1 cellular context compared by ENCODE assay signal in the genomic region with DNA sequence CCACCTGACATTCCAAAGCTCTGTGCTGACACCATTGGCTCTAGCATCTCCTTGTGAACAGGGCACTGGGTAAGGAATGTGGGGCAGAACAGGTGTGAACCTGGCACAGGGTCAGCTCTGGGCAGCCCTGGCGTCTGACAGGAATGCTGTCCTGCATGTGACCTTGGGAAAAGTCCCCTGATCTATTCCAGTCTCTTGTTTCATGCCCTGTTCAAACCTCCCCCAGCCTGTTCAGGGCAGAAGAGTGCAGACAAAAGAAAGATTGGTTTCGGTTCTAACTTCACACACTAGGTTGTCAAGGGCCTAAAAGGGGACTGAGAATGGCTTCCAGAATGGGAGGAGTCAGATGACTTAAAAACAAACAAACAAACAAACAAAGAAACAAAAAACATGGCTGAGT.
TF ChIP-seq lines count a peak whose summit lies in the region.

No MANE protein-coding gene starts in this region.

TF ChIP-seq in SK-N-SH, 30 proteins besides CTCF, POLR2A, EP300 and RAD21:
- TF ChIP-seq, protein P1, sequence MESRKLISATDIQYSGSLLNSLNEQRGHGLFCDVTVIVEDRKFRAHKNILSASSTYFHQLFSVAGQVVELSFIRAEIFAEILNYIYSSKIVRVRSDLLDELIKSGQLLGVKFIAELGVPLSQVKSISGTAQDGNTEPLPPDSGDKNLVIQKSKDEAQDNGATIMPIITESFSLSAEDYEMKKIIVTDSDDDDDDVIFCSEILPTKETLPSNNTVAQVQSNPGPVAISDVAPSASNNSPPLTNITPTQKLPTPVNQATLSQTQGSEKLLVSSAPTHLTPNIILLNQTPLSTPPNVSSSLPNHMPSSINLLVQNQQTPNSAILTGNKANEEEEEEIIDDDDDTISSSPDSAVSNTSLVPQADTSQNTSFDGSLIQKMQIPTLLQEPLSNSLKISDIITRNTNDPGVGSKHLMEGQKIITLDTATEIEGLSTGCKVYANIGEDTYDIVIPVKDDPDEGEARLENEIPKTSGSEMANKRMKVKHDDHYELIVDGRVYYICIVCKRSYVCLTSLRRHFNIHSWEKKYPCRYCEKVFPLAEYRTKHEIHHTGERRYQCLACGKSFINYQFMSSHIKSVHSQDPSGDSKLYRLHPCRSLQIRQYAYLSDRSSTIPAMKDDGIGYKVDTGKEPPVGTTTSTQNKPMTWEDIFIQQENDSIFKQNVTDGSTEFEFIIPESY (IDR thresholded peaks at IDR 0.05; ENCODE audit: borderline replicate concordance, low read depth), result no peak
- TF ChIP-seq GABPA (IDR thresholded peaks at IDR 0.05; ENCODE audit: low read depth), result no peak
- TF ChIP-seq JUND (IDR thresholded peaks at IDR 0.05), result no peak
- no peak for TF ChIP-seq MXI1 (IDR thresholded peaks at IDR 0.05; ENCODE audit: low read depth, low read length)
- TF ChIP-seq, protein P2, sequence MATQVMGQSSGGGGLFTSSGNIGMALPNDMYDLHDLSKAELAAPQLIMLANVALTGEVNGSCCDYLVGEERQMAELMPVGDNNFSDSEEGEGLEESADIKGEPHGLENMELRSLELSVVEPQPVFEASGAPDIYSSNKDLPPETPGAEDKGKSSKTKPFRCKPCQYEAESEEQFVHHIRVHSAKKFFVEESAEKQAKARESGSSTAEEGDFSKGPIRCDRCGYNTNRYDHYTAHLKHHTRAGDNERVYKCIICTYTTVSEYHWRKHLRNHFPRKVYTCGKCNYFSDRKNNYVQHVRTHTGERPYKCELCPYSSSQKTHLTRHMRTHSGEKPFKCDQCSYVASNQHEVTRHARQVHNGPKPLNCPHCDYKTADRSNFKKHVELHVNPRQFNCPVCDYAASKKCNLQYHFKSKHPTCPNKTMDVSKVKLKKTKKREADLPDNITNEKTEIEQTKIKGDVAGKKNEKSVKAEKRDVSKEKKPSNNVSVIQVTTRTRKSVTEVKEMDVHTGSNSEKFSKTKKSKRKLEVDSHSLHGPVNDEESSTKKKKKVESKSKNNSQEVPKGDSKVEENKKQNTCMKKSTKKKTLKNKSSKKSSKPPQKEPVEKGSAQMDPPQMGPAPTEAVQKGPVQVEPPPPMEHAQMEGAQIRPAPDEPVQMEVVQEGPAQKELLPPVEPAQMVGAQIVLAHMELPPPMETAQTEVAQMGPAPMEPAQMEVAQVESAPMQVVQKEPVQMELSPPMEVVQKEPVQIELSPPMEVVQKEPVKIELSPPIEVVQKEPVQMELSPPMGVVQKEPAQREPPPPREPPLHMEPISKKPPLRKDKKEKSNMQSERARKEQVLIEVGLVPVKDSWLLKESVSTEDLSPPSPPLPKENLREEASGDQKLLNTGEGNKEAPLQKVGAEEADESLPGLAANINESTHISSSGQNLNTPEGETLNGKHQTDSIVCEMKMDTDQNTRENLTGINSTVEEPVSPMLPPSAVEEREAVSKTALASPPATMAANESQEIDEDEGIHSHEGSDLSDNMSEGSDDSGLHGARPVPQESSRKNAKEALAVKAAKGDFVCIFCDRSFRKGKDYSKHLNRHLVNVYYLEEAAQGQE (IDR thresholded peaks at IDR 0.05; ENCODE audit: low read depth, low read length), result no peak
- no peak for TF ChIP-seq NFIC (IDR thresholded peaks at IDR 0.05; ENCODE audit: borderline replicate concordance)
- no peak for TF ChIP-seq EZH2phosphoT487 (IDR thresholded peaks at IDR 0.05; ENCODE audit: borderline replicate concordance, low read depth)
- no peak for TF ChIP-seq RXRA (IDR thresholded peaks at IDR 0.05; ENCODE audit: borderline replicate concordance, low read depth)
- TF ChIP-seq FOSL2 (IDR thresholded peaks at IDR 0.05; ENCODE audit: borderline replicate concordance, low read depth), result no peak
- TF ChIP-seq, protein P3, sequence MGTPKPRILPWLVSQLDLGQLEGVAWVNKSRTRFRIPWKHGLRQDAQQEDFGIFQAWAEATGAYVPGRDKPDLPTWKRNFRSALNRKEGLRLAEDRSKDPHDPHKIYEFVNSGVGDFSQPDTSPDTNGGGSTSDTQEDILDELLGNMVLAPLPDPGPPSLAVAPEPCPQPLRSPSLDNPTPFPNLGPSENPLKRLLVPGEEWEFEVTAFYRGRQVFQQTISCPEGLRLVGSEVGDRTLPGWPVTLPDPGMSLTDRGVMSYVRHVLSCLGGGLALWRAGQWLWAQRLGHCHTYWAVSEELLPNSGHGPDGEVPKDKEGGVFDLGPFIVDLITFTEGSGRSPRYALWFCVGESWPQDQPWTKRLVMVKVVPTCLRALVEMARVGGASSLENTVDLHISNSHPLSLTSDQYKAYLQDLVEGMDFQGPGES (IDR thresholded peaks at IDR 0.05; ENCODE audit: low read depth, low read length), result no peak
- TF ChIP-seq SIN3A (IDR thresholded peaks at IDR 0.05; ENCODE audit: borderline replicate concordance, low read depth, low read length), result no peak
- TF ChIP-seq GATA2 (CRISPR knock-in tag; IDR thresholded peaks at IDR 0.05), result no peak
- TF ChIP-seq MEF2A (IDR thresholded peaks at IDR 0.05; ENCODE audit: borderline replicate concordance, low read depth), result no peak
- no peak for TF ChIP-seq FOXM1 (IDR thresholded peaks at IDR 0.05; ENCODE audit: low read depth)
